Comparison of ENCODE assay signal across 17 cellular contexts in genomic region chr7:39300276-39300675, GRCh38.
A peak's percentile ranks its signal among the peaks of the same experiment; 100 is the strongest.
DNase-seq lines count a peak whose midpoint lies in the region; ATAC-seq and TF ChIP-seq lines count a peak whose summit lies in the region.
"Had no signal": no experiment of that assay in that cellular context is flagged by ENCODE, and none has a peak within 500 bp of the region (broad histone marks: within the 10 kb centered on the region; RNA-seq: fewer than 3 reads in every experiment).

No MANE protein-coding gene starts in this region.

- 27 to 28% methylated on average over 4 to 8 of the region's 8 CpGs for WGBS in gastroesophageal sphincter (ENCODE audit: low coverage in 1 of 2), 2 donors

- TF ChIP-seq POLR2A in gastroesophageal sphincter (IDR thresholded peaks at IDR 0.05) = no peak

- no peaks in the 10 kb centered on the region for H4K20me1 ChIP-seq in Karpas-422 (ENCODE audit: insufficient read depth, low read depth, low read length)
- H4K20me1 ChIP-seq: BLaER1 treated with 17β-estradiol and CSF1 and Interleukin-3, amounts not matched to agents 10 nM and 100 nM had no signal

- H3K4me2 ChIP-seq in Karpas-422 (ENCODE audit: low read depth, low read length, poor library complexity, severe bottlenecking) = no peak overlapping the region
- H3K4me2 ChIP-seq: BLaER1 treated with 17β-estradiol and CSF1 and Interleukin-3, amounts not matched to agents 10 nM and 100 nM had no signal

- H3K79me2 ChIP-seq in Karpas-422 (ENCODE audit: low read length) = no peaks in the 10 kb centered on the region

- H3K9ac ChIP-seq in Karpas-422 (ENCODE audit: low read length) = no peak overlapping the region
- H3K9ac ChIP-seq: BLaER1 treated with 17β-estradiol and CSF1 and Interleukin-3, amounts not matched to agents 10 nM and 100 nM had no signal

- ATAC-seq in gastroesophageal sphincter = peak; percentile 36
- no peak for ATAC-seq in HG03571 (IDR thresholded peaks at IDR 0.05; ENCODE audit: unreplicated experiment)
- ATAC-seq: PC-3 had no signal

- peak; percentile 20 for DNase-seq in BJ (ENCODE audit: low read depth)
- peak; percentile 52 for DNase-seq in H4 (ENCODE audit: low spot score)
- peak; percentile 3 for DNase-seq in stromal cell of bone marrow (ENCODE audit: low read depth)
- DNase-seq in Karpas-422 = no peak
- no peak for DNase-seq in KG1 (lab: John Stamatoyannopoulos, UW)
- DNase-seq: DND-41, H9, Kasumi-1, NCI-H1105 treated with DMSO at 0.1 percent for 48 hours, NCI-H187 treated with DMSO at 0.1 percent for 48 hours, NCI-H748 treated with DMSO at 0.1 percent for 48 hours, PC-3 had no signal

- H2AFZ ChIP-seq in Karpas-422 (ENCODE audit: low read length) = no peak overlapping the region

- H3K4me3 ChIP-seq in BJ (ENCODE audit: low read depth, low read length) (no peak overlapping the region), gastroesophageal sphincter (no peak overlapping the region), Karpas-422 (ENCODE audit: low read length) (no peak overlapping the region)
- H3K4me3 ChIP-seq: BLaER1 treated with 17β-estradiol and CSF1 and Interleukin-3, amounts not matched to agents 10 nM and 100 nM; SJSA1 had no signal

- TF ChIP-seq CTCF in BJ (IDR thresholded peaks at IDR 0.05; ENCODE audit: insufficient read depth, low read depth, low read length) = no peak
- no peak for TF ChIP-seq CTCF in gastroesophageal sphincter (IDR thresholded peaks at IDR 0.05)

- H3K9me3 ChIP-seq in gastroesophageal sphincter (no peaks in the 10 kb centered on the region), Karpas-422 (ENCODE audit: low read length) (no peaks in the 10 kb centered on the region)
- H3K9me3 ChIP-seq: SJSA1 had no signal

- no peaks in the 10 kb centered on the region for H3K9me2 ChIP-seq in Karpas-422 (replicated peaks; ENCODE audit: insufficient read depth, low read length)

- no peak overlapping the region for H3K27ac ChIP-seq in gastroesophageal sphincter
- no peak overlapping the region for H3K27ac ChIP-seq in Karpas-422 (ENCODE audit: low read length)
- H3K27ac ChIP-seq: BLaER1 treated with 17β-estradiol and CSF1 and Interleukin-3, amounts not matched to agents 10 nM and 100 nM; RWPE1; SJSA1 had no signal

- H3K4me1 ChIP-seq in gastroesophageal sphincter = no peaks in the 10 kb centered on the region
- no peaks in the 10 kb centered on the region for H3K4me1 ChIP-seq in Karpas-422 (ENCODE audit: low read length)
- H3K4me1 ChIP-seq: BLaER1 treated with 17β-estradiol and CSF1 and Interleukin-3, amounts not matched to agents 10 nM and 100 nM had no signal

- H3K36me3 ChIP-seq in BJ (ENCODE audit: control insufficient read depth, insufficient read depth, low read length) (no peaks in the 10 kb centered on the region), gastroesophageal sphincter (no peaks in the 10 kb centered on the region), Karpas-422 (ENCODE audit: insufficient read depth, low read length) (no peaks in the 10 kb centered on the region)
- H3K36me3 ChIP-seq: BLaER1 treated with 17β-estradiol and CSF1 and Interleukin-3, amounts not matched to agents 10 nM and 100 nM; SJSA1 had no signal

- POLR2A ChIA-PET in BJ (lab: Charles Lee) = no interaction called here

- TF ChIP-seq EP300 in gastroesophageal sphincter (IDR thresholded peaks at IDR 0.05) = no peak

- CTCF ChIA-PET in BJ (lab: Yijun Ruan, JAX) = no interaction called here

- no peaks in the 10 kb centered on the region; the same call in 1 of the 2 replicates for H3K27me3 ChIP-seq in BJ (ENCODE audit: control insufficient read depth, insufficient read depth, low read length)
- H3K27me3 ChIP-seq in gastroesophageal sphincter = no peaks in the 10 kb centered on the region
- H3K27me3 ChIP-seq in Karpas-422 (ENCODE audit: low read length) = no peaks in the 10 kb centered on the region
- H3K27me3 ChIP-seq: BLaER1 treated with 17β-estradiol and CSF1 and Interleukin-3, amounts not matched to agents 10 nM and 100 nM; SJSA1 had no signal

Comparison
In these comparisons a context has a peak if more than half of its experiments do, and no peak if none do; other contexts are left out.
1. DNase-seq: peak in BJ (single experiment), H4 (single experiment) and stromal cell of bone marrow (single experiment); none in Karpas-422 (single experiment) and KG1 (single experiment).